1 cellular context compared by ENCODE assay signal in the genomic region with DNA sequence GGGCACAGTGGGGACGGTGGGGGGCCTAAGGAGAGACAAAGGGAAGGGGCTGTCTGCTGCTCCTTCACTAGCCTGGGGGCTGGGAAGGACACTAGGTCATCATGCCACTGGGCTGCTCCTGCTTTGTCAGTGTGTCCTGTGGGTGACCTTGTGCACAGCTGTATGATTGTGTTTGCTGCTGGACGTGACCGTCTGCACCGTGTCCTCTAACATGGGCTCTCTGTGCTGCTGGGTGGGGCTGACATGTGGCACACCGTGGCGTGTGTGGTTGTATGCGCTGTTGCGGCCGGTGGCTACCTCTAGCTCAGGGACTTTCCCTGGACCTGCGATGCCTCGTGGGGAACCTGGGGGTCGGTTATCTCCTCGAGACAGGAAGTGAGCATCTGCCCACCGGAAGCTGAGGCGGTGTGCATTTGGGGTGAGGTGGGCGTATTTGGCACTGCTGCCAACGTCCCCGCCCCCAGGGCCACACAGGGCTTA.
TF ChIP-seq lines count a peak whose summit lies in the region.

No MANE protein-coding gene starts in this region.

TF ChIP-seq in GM12878, 131 proteins besides CTCF, POLR2A, EP300 and RAD21 (continues in another document):
- TF ChIP-seq BCL3 (IDR thresholded peaks at IDR 0.05; ENCODE audit: borderline replicate concordance, insufficient read depth, low read depth, low read length, poor library complexity, severe bottlenecking) (peak; percentile 82), SREBF2 (IDR thresholded peaks at IDR 0.05; ENCODE audit: low read length) (no peak), PRDM15 (CRISPR knock-in tag; IDR thresholded peaks at IDR 0.05) (no peak), SIN3A (IDR thresholded peaks at IDR 0.05; ENCODE audit: low read depth, low read length) (no peak; the same call in 1 of the 2 replicates), EZH2 (IDR thresholded peaks at IDR 0.05; ENCODE audit: borderline replicate concordance, control insufficient read depth, low read depth, low read length) (no peak), ZBTB40 (IDR thresholded peaks at IDR 0.05; ENCODE audit: borderline replicate concordance) (peak; percentile 82; the same call in 1 of the 2 replicates), MTA2 (IDR thresholded peaks at IDR 0.05; ENCODE audit: low read depth) (peak; percentile 66), NKRF (conservative IDR thresholded peaks at IDR 0.05) (no peak; the same call in 1 of the 2 replicates), GABPA (IDR thresholded peaks at IDR 0.05; ENCODE audit: low read depth) (no peak), KLF5 (IDR thresholded peaks at IDR 0.05; ENCODE audit: partially characterized antibody) (no peak), HCFC1 (IDR thresholded peaks at IDR 0.05; ENCODE audit: low read length) (no peak), TBL1XR1 (IDR thresholded peaks at IDR 0.05; ENCODE audit: low read depth, low read length) (no peak), NRF1 (conservative IDR thresholded peaks at IDR 0.05; ENCODE audit: low read depth, low read length) (no peak), LARP7 (IDR thresholded peaks at IDR 0.05) (no peak), IKZF1 (conservative IDR thresholded peaks at IDR 0.05) (peak; percentile 69; the same call in 1 of the 2 replicates), RB1 (IDR thresholded peaks at IDR 0.05; ENCODE audit: borderline replicate concordance) (no peak)
- TF ChIP-seq, protein P1, sequence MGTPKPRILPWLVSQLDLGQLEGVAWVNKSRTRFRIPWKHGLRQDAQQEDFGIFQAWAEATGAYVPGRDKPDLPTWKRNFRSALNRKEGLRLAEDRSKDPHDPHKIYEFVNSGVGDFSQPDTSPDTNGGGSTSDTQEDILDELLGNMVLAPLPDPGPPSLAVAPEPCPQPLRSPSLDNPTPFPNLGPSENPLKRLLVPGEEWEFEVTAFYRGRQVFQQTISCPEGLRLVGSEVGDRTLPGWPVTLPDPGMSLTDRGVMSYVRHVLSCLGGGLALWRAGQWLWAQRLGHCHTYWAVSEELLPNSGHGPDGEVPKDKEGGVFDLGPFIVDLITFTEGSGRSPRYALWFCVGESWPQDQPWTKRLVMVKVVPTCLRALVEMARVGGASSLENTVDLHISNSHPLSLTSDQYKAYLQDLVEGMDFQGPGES (IDR thresholded peaks at IDR 0.05), result no peak
- TF ChIP-seq, protein P2, sequence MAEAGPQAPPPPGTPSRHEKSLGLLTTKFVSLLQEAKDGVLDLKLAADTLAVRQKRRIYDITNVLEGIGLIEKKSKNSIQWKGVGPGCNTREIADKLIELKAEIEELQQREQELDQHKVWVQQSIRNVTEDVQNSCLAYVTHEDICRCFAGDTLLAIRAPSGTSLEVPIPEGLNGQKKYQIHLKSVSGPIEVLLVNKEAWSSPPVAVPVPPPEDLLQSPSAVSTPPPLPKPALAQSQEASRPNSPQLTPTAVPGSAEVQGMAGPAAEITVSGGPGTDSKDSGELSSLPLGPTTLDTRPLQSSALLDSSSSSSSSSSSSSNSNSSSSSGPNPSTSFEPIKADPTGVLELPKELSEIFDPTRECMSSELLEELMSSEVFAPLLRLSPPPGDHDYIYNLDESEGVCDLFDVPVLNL (IDR thresholded peaks at IDR 0.05; ENCODE audit: low read depth, low read length), result no peak
- TF ChIP-seq, protein P3, sequence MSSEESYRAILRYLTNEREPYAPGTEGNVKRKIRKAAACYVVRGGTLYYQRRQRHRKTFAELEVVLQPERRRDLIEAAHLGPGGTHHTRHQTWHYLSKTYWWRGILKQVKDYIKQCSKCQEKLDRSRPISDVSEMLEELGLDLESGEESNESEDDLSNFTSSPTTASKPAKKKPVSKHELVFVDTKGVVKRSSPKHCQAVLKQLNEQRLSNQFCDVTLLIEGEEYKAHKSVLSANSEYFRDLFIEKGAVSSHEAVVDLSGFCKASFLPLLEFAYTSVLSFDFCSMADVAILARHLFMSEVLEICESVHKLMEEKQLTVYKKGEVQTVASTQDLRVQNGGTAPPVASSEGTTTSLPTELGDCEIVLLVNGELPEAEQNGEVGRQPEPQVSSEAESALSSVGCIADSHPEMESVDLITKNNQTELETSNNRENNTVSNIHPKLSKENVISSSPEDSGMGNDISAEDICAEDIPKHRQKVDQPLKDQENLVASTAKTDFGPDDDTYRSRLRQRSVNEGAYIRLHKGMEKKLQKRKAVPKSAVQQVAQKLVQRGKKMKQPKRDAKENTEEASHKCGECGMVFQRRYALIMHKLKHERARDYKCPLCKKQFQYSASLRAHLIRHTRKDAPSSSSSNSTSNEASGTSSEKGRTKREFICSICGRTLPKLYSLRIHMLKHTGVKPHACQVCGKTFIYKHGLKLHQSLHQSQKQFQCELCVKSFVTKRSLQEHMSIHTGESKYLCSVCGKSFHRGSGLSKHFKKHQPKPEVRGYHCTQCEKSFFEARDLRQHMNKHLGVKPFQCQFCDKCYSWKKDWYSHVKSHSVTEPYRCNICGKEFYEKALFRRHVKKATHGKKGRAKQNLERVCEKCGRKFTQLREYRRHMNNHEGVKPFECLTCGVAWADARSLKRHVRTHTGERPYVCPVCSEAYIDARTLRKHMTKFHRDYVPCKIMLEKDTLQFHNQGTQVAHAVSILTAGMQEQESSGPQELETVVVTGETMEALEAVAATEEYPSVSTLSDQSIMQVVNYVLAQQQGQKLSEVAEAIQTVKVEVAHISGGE (CRISPR knock-in tag; IDR thresholded peaks at IDR 0.05), result no peak
- TF ChIP-seq, protein P4, sequence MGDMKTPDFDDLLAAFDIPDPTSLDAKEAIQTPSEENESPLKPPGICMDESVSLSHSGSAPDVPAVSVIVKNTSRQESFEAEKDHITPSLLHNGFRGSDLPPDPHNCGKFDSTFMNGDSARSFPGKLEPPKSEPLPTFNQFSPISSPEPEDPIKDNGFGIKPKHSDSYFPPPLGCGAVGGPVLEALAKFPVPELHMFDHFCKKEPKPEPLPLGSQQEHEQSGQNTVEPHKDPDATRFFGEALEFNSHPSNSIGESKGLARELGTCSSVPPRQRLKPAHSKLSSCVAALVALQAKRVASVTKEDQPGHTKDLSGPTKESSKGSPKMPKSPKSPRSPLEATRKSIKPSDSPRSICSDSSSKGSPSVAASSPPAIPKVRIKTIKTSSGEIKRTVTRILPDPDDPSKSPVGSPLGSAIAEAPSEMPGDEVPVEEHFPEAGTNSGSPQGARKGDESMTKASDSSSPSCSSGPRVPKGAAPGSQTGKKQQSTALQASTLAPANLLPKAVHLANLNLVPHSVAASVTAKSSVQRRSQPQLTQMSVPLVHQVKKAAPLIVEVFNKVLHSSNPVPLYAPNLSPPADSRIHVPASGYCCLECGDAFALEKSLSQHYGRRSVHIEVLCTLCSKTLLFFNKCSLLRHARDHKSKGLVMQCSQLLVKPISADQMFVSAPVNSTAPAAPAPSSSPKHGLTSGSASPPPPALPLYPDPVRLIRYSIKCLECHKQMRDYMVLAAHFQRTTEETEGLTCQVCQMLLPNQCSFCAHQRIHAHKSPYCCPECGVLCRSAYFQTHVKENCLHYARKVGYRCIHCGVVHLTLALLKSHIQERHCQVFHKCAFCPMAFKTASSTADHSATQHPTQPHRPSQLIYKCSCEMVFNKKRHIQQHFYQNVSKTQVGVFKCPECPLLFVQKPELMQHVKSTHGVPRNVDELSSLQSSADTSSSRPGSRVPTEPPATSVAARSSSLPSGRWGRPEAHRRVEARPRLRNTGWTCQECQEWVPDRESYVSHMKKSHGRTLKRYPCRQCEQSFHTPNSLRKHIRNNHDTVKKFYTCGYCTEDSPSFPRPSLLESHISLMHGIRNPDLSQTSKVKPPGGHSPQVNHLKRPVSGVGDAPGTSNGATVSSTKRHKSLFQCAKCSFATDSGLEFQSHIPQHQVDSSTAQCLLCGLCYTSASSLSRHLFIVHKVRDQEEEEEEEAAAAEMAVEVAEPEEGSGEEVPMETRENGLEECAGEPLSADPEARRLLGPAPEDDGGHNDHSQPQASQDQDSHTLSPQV (IDR thresholded peaks at IDR 0.05), result 0 out of 2 replicates have a peak, but pooled peaks have one; percentile 3
- TF ChIP-seq, protein P5, sequence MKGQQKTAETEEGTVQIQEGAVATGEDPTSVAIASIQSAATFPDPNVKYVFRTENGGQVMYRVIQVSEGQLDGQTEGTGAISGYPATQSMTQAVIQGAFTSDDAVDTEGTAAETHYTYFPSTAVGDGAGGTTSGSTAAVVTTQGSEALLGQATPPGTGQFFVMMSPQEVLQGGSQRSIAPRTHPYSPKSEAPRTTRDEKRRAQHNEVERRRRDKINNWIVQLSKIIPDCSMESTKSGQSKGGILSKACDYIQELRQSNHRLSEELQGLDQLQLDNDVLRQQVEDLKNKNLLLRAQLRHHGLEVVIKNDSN (IDR thresholded peaks at IDR 0.05; ENCODE audit: borderline replicate concordance, extremely low read length, insufficient read depth, low read depth, low read length), result no peak
